ENCODE assay signal across 9 cellular contexts in the genomic region with DNA sequence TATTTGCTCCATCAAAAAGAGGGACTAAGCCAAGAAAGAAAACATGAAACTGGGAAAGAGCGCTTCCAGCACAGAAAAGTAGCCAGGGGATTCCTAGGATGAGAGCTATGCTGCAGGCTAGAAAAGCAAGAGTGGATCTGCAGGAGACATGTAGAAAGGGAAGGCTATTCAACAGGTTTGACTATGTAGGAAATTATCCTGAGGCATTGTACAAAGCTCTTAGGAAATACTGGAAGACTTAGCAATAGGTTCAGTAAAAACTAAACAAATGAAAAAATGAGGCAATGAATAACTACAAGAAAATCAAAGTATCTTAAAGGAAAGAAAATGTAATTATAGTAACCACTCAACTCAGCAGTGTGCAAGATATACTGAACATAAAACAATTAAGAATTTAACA.
"Had no signal": no experiment of that assay in that cellular context is flagged by ENCODE, and none has a peak within 500 bp of the region (broad histone marks: within the 10 kb centered on the region; RNA-seq: fewer than 3 reads in every experiment).

No MANE protein-coding gene starts in this region.

- H3K4me1 Mint-ChIP-seq: GM23338, H9 had no signal

- H3K27ac Mint-ChIP-seq: GM23338, H9, HFFc6 had no signal

- H3K4me2 ChIP-seq: GM23338 had no signal

- H2AFZ ChIP-seq: GM23338 had no signal

- H3K4me3 Mint-ChIP-seq: GM23338, H9, HFFc6 had no signal

- H3K9me3 Mint-ChIP-seq: GM23338, H9, HFFc6 had no signal

- DNase-seq: H9, HCEC 1CT, HFFc6, IMR-90 had no signal

- H3K4me3 ChIP-seq: GM23338, K562 had no signal

- ATAC-seq: GM23338, K562 had no signal

- FAIRE-seq: H1, H54, HTR-8/SVneo, K562 had no signal
